ENCODE assay signal across 8 cellular contexts in the genomic region with DNA sequence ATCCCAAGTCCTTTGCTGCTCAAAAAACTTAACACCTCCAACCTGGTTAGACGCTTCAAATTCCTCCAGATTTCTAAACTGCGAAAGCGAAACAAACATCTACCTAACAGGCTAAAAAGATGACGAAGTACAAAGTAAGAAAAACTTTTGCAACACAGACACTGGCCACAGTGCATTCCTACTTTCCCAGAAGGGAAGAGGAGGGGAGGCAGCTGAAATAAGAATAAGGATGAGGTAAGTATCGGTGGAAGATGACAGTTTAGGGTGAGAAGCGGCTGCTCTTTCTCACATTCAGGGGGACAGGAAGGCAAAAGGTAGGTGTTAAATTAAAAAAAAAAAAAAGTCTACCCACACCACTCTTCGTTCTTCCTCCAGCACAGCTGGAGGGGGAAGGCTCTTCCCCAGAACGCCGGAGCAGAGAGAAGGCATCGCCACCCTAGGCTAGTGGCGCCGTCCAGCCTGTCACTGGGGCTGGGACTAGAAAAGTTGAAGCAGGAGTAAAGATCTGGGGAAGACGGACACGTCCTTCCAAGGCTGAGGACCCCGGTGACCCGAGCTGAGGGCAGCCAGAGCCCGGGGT. TPM values are rescaled to one million over a fixed set of nuclear protein-coding genes. Genes with fewer than 3 reads are reported as not detected.
DNase-seq lines count a peak whose midpoint lies in the region; ATAC-seq and TF ChIP-seq lines count a peak whose summit lies in the region.

No MANE protein-coding gene starts in this region.

- no peak for TF ChIP-seq CTCF in BJ (IDR thresholded peaks at IDR 0.05; ENCODE audit: insufficient read depth, low read depth, low read length)

- peaks cover 5% of the 10 kb centered on the region for H3K27me3 ChIP-seq in BJ (ENCODE audit: control insufficient read depth, insufficient read depth, low read length)
- H3K27me3 ChIP-seq in endocrine pancreas (ENCODE audit: control insufficient read depth, insufficient read depth, low read length) = no peaks in the 10 kb centered on the region
- no peaks in the 10 kb centered on the region for H3K27me3 ChIP-seq in mucosa of stomach (ENCODE audit: control insufficient read depth, insufficient read depth, low read length)

- ATAC-seq in GM18870 (IDR thresholded peaks at IDR 0.05; ENCODE audit: unreplicated experiment) (peak; percentile 18), HG03064 (IDR thresholded peaks at IDR 0.05; ENCODE audit: low read depth, unreplicated experiment) (peak; percentile 9)
- no peak for ATAC-seq in activated CD4-positive, CD25-positive, alpha-beta regulatory T cell treated with anti-CD3 and anti-CD28 coated beads, Interleukin-2, amount 50 U/mL, for 24 hours

- H3K4me1 ChIP-seq in endocrine pancreas (ENCODE audit: control insufficient read depth, insufficient read depth, low read length) (peaks cover 19% of the 10 kb centered on the region), mucosa of stomach (ENCODE audit: control insufficient read depth, insufficient read depth, low read length) (peaks cover 8% of the 10 kb centered on the region)

- CTCF ChIA-PET in BJ (lab: Yijun Ruan, JAX) = interaction anchor here (1.1 to 3.8 kb wide), 6 partner anchors 8 to 986 kb away, joined by 3 to 25 read pairs (median 6); no protein-coding TSS in a partner anchor

- H3K9me3 ChIP-seq in SK-N-MC (ENCODE audit: low read depth, low read length) (no peaks in the 10 kb centered on the region), endocrine pancreas (ENCODE audit: control insufficient read depth, low read length) (no peaks in the 10 kb centered on the region), mucosa of stomach (ENCODE audit: control insufficient read depth, low read length) (no peaks in the 10 kb centered on the region)

- H3K36me3 ChIP-seq in BJ (ENCODE audit: control insufficient read depth, insufficient read depth, low read length) = no peaks in the 10 kb centered on the region
- H3K36me3 ChIP-seq in SK-N-MC (ENCODE audit: insufficient read depth, low read length) = no peaks in the 10 kb centered on the region
- no peaks in the 10 kb centered on the region for H3K36me3 ChIP-seq in endocrine pancreas (ENCODE audit: control insufficient read depth, insufficient read depth, low read length)
- H3K36me3 ChIP-seq in mucosa of stomach (ENCODE audit: control insufficient read depth, insufficient read depth, low read length) = no peaks in the 10 kb centered on the region

- H3K9ac ChIP-seq in SK-N-MC (ENCODE audit: insufficient read length) (peak overlapping the region; percentile 55), endocrine pancreas (ENCODE audit: control insufficient read depth, insufficient read depth, low read length) (peak overlapping the region; percentile 42), mucosa of stomach (ENCODE audit: low read length) (peak overlapping the region; percentile 95)

- DNase-seq in BJ (ENCODE audit: low read depth) (no peak), SK-N-MC (ENCODE audit: low read depth, low spot score) (no peak), middle frontal gyrus (ENCODE audit: extremely low spot score, low spot score) (no peak)

- POLR2A ChIA-PET in BJ (lab: Charles Lee) = no interaction called here

- H3K27ac ChIP-seq in SK-N-MC = no peak overlapping the region

- H3K4me3 ChIP-seq in BJ (ENCODE audit: low read depth, low read length) (peak overlapping the region; percentile 98), SK-N-MC (peak overlapping the region; percentile 79), endocrine pancreas (ENCODE audit: control insufficient read depth, insufficient read depth, low read length) (peak overlapping the region; percentile 96), mucosa of stomach (ENCODE audit: low read length) (peak overlapping the region; percentile 86)

RNA-seq across cellular contexts. Expression of gene DNAJC1, which starts 0.9 kb away (rescaled TPM):
- 33.2 and 35.2 TPM in 2 replicates for polyA plus RNA-seq in BJ (2011; rRNA removed)
- 14.6 and 29.2 TPM in 2 replicates for polyA minus RNA-seq in BJ (2011; rRNA and poly(A)+ RNA removed)

Comparison
In these comparisons a context has a peak if more than half of its experiments do, and no peak if none do; other contexts are left out.
1. ATAC-seq: peak in GM18870 (single experiment) and HG03064 (single experiment); none in activated CD4-positive, CD25-positive, alpha-beta regulatory T cell treated with anti-CD3 and anti-CD28 coated beads, Interleukin-2, amount 50 U/mL, for 24 hours (0 of 2).
2. H3K9ac ChIP-seq: peak in every context shown above with its lines; median percentile 95 in mucosa of stomach; 55 in SK-N-MC; 42 in endocrine pancreas.
3. Peak in every context shown above with its lines, with median percentiles within 50 percentile points of each other: H3K4me3 ChIP-seq.